ENCODE assay signal across 12 cellular contexts in the genomic region with DNA sequence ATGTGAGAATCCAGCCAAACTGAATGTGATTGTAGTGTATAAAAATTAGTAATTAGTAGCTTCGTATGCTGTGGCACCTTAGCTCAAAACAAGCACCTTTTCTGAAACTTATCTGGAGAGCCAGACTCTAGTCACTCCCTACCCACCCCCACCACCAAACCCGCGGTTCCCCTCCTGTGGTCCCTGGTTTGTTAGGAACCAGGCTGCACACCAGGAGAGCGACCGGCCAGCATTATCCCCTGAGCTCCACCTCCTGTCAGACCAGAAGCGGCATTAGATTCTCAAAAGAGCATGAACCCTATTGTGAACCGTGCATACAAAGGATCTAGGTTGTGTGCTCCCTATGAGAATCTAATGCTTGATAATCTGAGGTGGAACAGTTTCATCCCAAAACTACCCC.
A peak's percentile ranks its signal among the peaks of the same experiment; 100 is the strongest.
DNase-seq lines count a peak whose midpoint lies in the region; TF ChIP-seq lines count a peak whose summit lies in the region.
"Had no signal": no experiment of that assay in that cellular context is flagged by ENCODE, and none has a peak within 500 bp of the region (broad histone marks: within the 10 kb centered on the region; RNA-seq: fewer than 3 reads in every experiment).

No MANE protein-coding gene starts in this region.

- no peak overlapping the region for H2AK5ac ChIP-seq in H9 (ENCODE audit: insufficient read length, low read length)
- H2AK5ac ChIP-seq in mesendoderm (ENCODE audit: low read length) = no peak overlapping the region

- DNase-seq in ELF-1 (ENCODE audit: low read depth, low spot score) = peak; percentile 49
- DNase-seq in H9 = peak; percentile 43
- peak; percentile 81 for DNase-seq in endodermal cell
- peak; percentile 61 for DNase-seq in mesendoderm
- DNase-seq in superior temporal gyrus (ENCODE audit: extremely low spot score) = no peak
- no peak for DNase-seq in NCI-H2196 treated with DMSO at 0.1 percent for 48 hours (lab: John Stamatoyannopoulos, UW; ENCODE audit: unreplicated experiment)
- DNase-seq in NCI-H1105 (lab: John Stamatoyannopoulos, UW) = no peak
- DNase-seq: ACHN; CD4-positive, alpha-beta T cell; DMS79; GOT3; IMR-90 had no signal

- H2BK120ac ChIP-seq in H9 (ENCODE audit: low read depth, low read length, poor library complexity, severe bottlenecking) (no peak overlapping the region), mesendoderm (ENCODE audit: low read depth, low read length) (no peak overlapping the region)

- H3K23ac ChIP-seq in H9 (ENCODE audit: insufficient read length, low read depth, low read length) (no peak overlapping the region), mesendoderm (ENCODE audit: low read length) (no peak overlapping the region)

- no peaks in the 10 kb centered on the region for H4K20me1 ChIP-seq in H9 (ENCODE audit: control insufficient read depth, insufficient read depth, insufficient read length)

- no peak overlapping the region for H2BK20ac ChIP-seq in H9 (ENCODE audit: low read depth, low read length, poor library complexity, severe bottlenecking)

- H2BK12ac ChIP-seq in H9 (ENCODE audit: insufficient read length, low read depth, low read length) = no peak overlapping the region

- no peak overlapping the region for H2AFZ ChIP-seq in H9 (ENCODE audit: low read length)

- H3K9me3 Mint-ChIP-seq in H9 (peaks cover 4 to 5% of the 10 kb centered on the region in 2 experiments; a peak in 4 of 5 replicates), endodermal cell (no peaks in the 10 kb centered on the region)
- H3K9me3 Mint-ChIP-seq: CD4-positive, alpha-beta T cell had no signal

- H3K4ac ChIP-seq in H9 (ENCODE audit: low read depth, low read length) (no peak overlapping the region), mesendoderm (ENCODE audit: low read depth, low read length) (no peak overlapping the region)

- H3K36me3 Mint-ChIP-seq in H9 (ENCODE audit: insufficient read depth in 1 of 3, low read depth in 3 of 3) = peaks cover 2 to 7% (median 3%) of the 10 kb centered on the region in 3 experiments; a peak in 3 of 7 replicates
- no peaks in the 10 kb centered on the region for H3K36me3 Mint-ChIP-seq in endodermal cell (ENCODE audit: low read depth)

- no peaks in the 10 kb centered on the region; the same call in 1 of the 2 replicates for H3K27me3 Mint-ChIP-seq in H9 (ENCODE audit: low read depth)
- peaks cover 8% of the 10 kb centered on the region for H3K27me3 Mint-ChIP-seq in endodermal cell (ENCODE audit: insufficient read depth)
- H3K27me3 Mint-ChIP-seq: CD4-positive, alpha-beta T cell had no signal

- H3K9ac ChIP-seq in H9 (ENCODE audit: extremely low read depth, insufficient read length, low read length) = no peak overlapping the region
- no peak overlapping the region for H3K9ac ChIP-seq in endodermal cell (ENCODE audit: extremely low read depth, low read length, poor library complexity, severe bottlenecking)
- H3K9ac ChIP-seq in mesendoderm (ENCODE audit: low read length) = no peak overlapping the region

- H2BK5ac ChIP-seq in H9 (ENCODE audit: insufficient read length, low read length) = no peak overlapping the region
- H2BK5ac ChIP-seq in mesendoderm (ENCODE audit: low read length) = no peak overlapping the region

- H4K8ac ChIP-seq in H9 (replicated peaks; ENCODE audit: insufficient read length, low read depth, low read length) (no peak overlapping the region), mesendoderm (ENCODE audit: low read depth, low read length) (no peak overlapping the region)

- H3K27ac Mint-ChIP-seq in H9 (no peak overlapping the region), endodermal cell (no peak overlapping the region)
- H3K27ac Mint-ChIP-seq: CD4-positive, alpha-beta T cell had no signal

- H3K79me2 ChIP-seq in H9 (ENCODE audit: insufficient read depth, low read length) = no peaks in the 10 kb centered on the region
- no peaks in the 10 kb centered on the region for H3K79me2 ChIP-seq in mesendoderm (ENCODE audit: control insufficient read depth, insufficient read depth, low read length)

- no peak overlapping the region for H3K27ac ChIP-seq in H9 (ENCODE audit: insufficient read length, low read depth, low read length)
- H3K27ac ChIP-seq in endodermal cell (ENCODE audit: low read depth, low read length) = no peak overlapping the region
- no peak overlapping the region for H3K27ac ChIP-seq in mesendoderm (ENCODE audit: low read depth, low read length)

- H3K56ac ChIP-seq in H9 (ENCODE audit: insufficient read length, low read depth, low read length) (no peak overlapping the region), mesendoderm (ENCODE audit: low read length) (no peak overlapping the region)

- H4K91ac ChIP-seq in H9 (ENCODE audit: insufficient read length, low read depth, low read length) = no peak overlapping the region

- no peak overlapping the region for H3K14ac ChIP-seq in H9 (ENCODE audit: insufficient read depth, low read length)

- H3K18ac ChIP-seq in H9 (ENCODE audit: insufficient read length, low read depth, low read length) = no peak overlapping the region
- H3K18ac ChIP-seq in mesendoderm (ENCODE audit: low read length) = no peak overlapping the region

- H3K4me3 Mint-ChIP-seq in H9 = no peak overlapping the region
- H3K4me3 Mint-ChIP-seq in endodermal cell = no peak overlapping the region
- H3K4me3 Mint-ChIP-seq: CD4-positive, alpha-beta T cell had no signal

- no peaks in the 10 kb centered on the region for H3K36me3 ChIP-seq in endodermal cell (ENCODE audit: control insufficient read depth, insufficient read depth, low read length)
- no peaks in the 10 kb centered on the region for H3K36me3 ChIP-seq in mesendoderm (ENCODE audit: control insufficient read depth, insufficient read depth, low read length)

- H3K79me1 ChIP-seq in H9 (ENCODE audit: insufficient read depth, low read depth, low read length, poor library complexity, severe bottlenecking) = no peaks in the 10 kb centered on the region
- H3K79me1 ChIP-seq in mesendoderm (ENCODE audit: low read length) = no peaks in the 10 kb centered on the region

- no peaks in the 10 kb centered on the region for H3K27me3 ChIP-seq in H9 (ENCODE audit: insufficient read depth, low read length)
- no peaks in the 10 kb centered on the region for H3K27me3 ChIP-seq in endodermal cell (ENCODE audit: control insufficient read depth, insufficient read depth, low read length, poor library complexity, severe bottlenecking)
- H3K27me3 ChIP-seq in mesendoderm (ENCODE audit: insufficient read depth, low read length, poor library complexity) = no peaks in the 10 kb centered on the region

- no peak overlapping the region for H3T11ph ChIP-seq in H9 (ENCODE audit: low read length)

- TF ChIP-seq CTCF in H9 (conservative IDR thresholded peaks at IDR 0.05) (no peak), endodermal cell (conservative IDR thresholded peaks at IDR 0.05) (peak; percentile 16)

- no peaks in the 10 kb centered on the region for H3K9me3 ChIP-seq in H9 (ENCODE audit: control insufficient read depth, low read depth, low read length)
- H3K9me3 ChIP-seq in endodermal cell (ENCODE audit: control insufficient read depth, low read length) = no peaks in the 10 kb centered on the region

- WGBS in H9 (ENCODE audit: extremely low coverage, insufficient read length, low lambda C conversion rate) = no CpG with 5 or more reads among the region's 7 CpGs
- 17 to 24% methylated on average over 1 to 7 of the region's 7 CpGs for WGBS in endodermal cell (ENCODE audit: insufficient coverage in 1 of 2, insufficient read length in 1 of 2), 2 experiments
- WGBS in mesendoderm (ENCODE audit: extremely low coverage, insufficient coverage, low lambda C conversion rate) = no CpG with 5 or more reads among the region's 7 CpGs

- H3K4me1 ChIP-seq in H9 (ENCODE audit: insufficient read depth, low read length) (peaks cover 2% of the 10 kb centered on the region; the same call in 1 of the 2 replicates), endodermal cell (ENCODE audit: control insufficient read depth, insufficient read depth, low read length) (no peaks in the 10 kb centered on the region), mesendoderm (ENCODE audit: control insufficient read depth, low read depth, low read length) (no peaks in the 10 kb centered on the region)

- H3K4me3 ChIP-seq in endodermal cell (ENCODE audit: low read length) (no peak overlapping the region), mesendoderm (ENCODE audit: low read length) (no peak overlapping the region)

- no peak overlapping the region for H4K5ac ChIP-seq in H9 (ENCODE audit: insufficient read length, low read depth, low read length)
- no peak overlapping the region for H4K5ac ChIP-seq in mesendoderm (ENCODE audit: low read length)

- peaks cover 17 to 18% of the 10 kb centered on the region in 2 experiments for H3K4me1 Mint-ChIP-seq in H9
- H3K4me1 Mint-ChIP-seq in endodermal cell = peaks cover 6% of the 10 kb centered on the region

- H2BK15ac ChIP-seq in H9 (ENCODE audit: low read depth, low read length) = no peak overlapping the region
- no peak overlapping the region for H2BK15ac ChIP-seq in mesendoderm (replicated peaks; ENCODE audit: low read depth)

- H3K4me2 ChIP-seq in H9 (ENCODE audit: insufficient read depth, insufficient read length, low read length) = no peak overlapping the region
- H3K4me2 ChIP-seq in mesendoderm (ENCODE audit: low read length) = no peak overlapping the region

- no peaks in the 10 kb centered on the region for H3K23me2 ChIP-seq in H9 (ENCODE audit: insufficient read length, low read depth, low read length, poor library complexity, severe bottlenecking)

Comparison
In these comparisons a context has a peak if more than half of its experiments do, and no peak if none do; other contexts are left out.
1. DNase-seq: peak in ELF-1 (single experiment), H9 (single experiment), endodermal cell (single experiment) and mesendoderm (single experiment); none in superior temporal gyrus (single experiment), NCI-H2196 treated with DMSO at 0.1 percent for 48 hours (single experiment) and NCI-H1105 (single experiment).